Comparison of ENCODE assay signal across 1 cellular context in the genomic region with DNA sequence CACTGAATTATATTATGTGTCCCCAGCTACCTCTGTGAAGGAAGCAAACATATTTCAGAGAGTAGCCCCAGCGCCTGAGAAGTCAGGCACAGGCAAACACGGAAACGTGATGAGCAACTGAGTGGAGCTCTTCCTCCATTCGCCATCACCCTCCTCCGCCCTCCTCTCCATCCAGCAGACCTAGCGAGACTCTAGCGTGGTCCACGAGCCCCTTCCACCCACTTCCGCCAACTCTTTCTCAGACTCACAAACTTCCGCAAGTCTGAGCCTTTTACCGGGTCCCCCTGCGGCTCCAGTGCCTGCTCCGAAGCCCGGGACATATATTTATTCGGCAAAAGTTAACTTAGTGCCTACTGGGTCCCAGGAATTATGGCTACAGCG.
TF ChIP-seq lines count a peak whose summit lies in the region.

No MANE protein-coding gene starts in this region.

TF ChIP-seq in SK-N-SH treated with all-trans-retinoic acid at 6 μM for 48 hours, 23 proteins besides CTCF, POLR2A, EP300 and RAD21 (continued from another document):
- TF ChIP-seq, protein P1, sequence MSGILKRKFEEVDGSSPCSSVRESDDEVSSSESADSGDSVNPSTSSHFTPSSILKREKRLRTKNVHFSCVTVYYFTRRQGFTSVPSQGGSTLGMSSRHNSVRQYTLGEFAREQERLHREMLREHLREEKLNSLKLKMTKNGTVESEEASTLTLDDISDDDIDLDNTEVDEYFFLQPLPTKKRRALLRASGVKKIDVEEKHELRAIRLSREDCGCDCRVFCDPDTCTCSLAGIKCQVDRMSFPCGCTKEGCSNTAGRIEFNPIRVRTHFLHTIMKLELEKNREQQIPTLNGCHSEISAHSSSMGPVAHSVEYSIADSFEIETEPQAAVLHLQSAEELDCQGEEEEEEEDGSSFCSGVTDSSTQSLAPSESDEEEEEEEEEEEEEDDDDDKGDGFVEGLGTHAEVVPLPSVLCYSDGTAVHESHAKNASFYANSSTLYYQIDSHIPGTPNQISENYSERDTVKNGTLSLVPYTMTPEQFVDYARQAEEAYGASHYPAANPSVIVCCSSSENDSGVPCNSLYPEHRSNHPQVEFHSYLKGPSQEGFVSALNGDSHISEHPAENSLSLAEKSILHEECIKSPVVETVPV (CRISPR knock-in tag; IDR thresholded peaks at IDR 0.05): no peak
- TF ChIP-seq ZFP3 (CRISPR knock-in tag; IDR thresholded peaks at IDR 0.05) (no peak), ZNF70 (CRISPR knock-in tag; IDR thresholded peaks at IDR 0.05) (no peak), ISL1 (CRISPR knock-in tag; IDR thresholded peaks at IDR 0.05) (no peak), OSR1 (CRISPR knock-in tag; IDR thresholded peaks at IDR 0.05) (no peak), ARNTL (CRISPR knock-in tag; IDR thresholded peaks at IDR 0.05; ENCODE audit: borderline replicate concordance, low read depth) (no peak), ZFP30 (CRISPR knock-in tag; IDR thresholded peaks at IDR 0.05) (no peak)
